Comparison of ENCODE assay signal across 8 cellular contexts in the genomic region with DNA sequence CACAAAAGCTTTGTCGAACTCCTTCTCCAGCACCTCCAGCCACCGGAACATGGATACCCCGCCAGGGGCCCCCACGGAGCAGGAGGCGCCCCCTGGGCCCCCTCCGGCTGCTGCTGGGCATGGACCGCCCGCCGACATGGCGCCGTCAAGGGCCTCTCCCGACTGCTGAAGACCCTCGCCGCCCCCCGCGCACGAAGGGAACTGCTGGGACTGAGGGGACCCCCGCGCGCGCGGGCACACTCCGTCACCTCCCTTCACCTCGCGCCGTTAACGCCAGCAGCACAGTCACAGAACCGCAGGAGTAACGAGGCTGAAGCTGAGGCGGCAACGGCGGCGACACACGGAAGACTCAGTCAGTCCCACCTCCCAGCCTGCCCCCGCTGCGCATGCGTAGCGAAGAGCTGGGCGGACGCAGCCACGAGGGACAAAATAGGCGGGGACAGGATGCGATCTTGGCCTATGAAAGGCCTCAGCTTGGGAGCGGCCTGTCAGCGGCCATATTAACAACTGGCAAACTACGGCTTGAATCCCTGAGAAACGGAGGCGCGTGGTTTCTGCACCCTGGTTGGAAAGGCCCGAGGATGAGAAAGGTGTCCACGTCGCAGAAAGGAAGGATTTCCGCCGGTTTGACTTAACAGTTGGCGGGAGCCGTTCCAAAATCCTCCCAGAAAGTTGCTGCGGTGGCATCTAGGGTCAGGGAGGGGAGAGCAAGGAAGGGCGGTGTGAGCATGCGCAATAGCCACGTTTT. TPM values are rescaled to one million over a fixed set of nuclear protein-coding genes. Genes with fewer than 3 reads are reported as not detected.
A peak's percentile ranks its signal among the peaks of the same experiment; 100 is the strongest.
DNase-seq lines count a peak whose midpoint lies in the region; ATAC-seq and TF ChIP-seq lines count a peak whose summit lies in the region.

TSS of gene GOPC (minus strand) at position 361 of the 748 bp plus-strand sequence. CDS start at position 138, 223 bp downstream.

- POLR2A ChIA-PET in OCI-LY7 (lab: Charles Lee): interaction anchor here (0.7 to 2.0 kb wide), 6 partner anchors 15 to 220 kb away, joined by 3 to 18 read pairs (median 4); no protein-coding TSS in a partner anchor

- H3K9me3 ChIP-seq in OCI-LY7 (ENCODE audit: low read length) (peaks cover 6% of the 10 kb centered on the region; the same call in 1 of the 2 replicates), mononuclear cell (ENCODE audit: low read depth, low read length) (no peaks in the 10 kb centered on the region)

- peak within 1 kb of the TSS; percentile 83 for H2AFZ ChIP-seq in OCI-LY7 (ENCODE audit: low read length)

- DNase-seq in DMS 273 treated with DMSO at 0.1 percent for 48 hours (lab: John Stamatoyannopoulos, UW): peak; percentile 95
- peak; percentile 88 for DNase-seq in HuH-7.5 (ENCODE audit: low spot score)
- DNase-seq in OCI-LY7 (ENCODE audit: low spot score): peak; percentile 98
- peak; percentile 90 for DNase-seq in activated T-cell treated with anti-CD3 and anti-CD28 coated beads for 24 hours (ENCODE audit: low read depth)
- peak; percentile 99 for DNase-seq in epithelial cell of esophagus (ENCODE audit: low read depth)
- DNase-seq in stimulated activated CD8-positive, alpha-beta memory T cell treated with anti-CD3 and anti-CD28 coated beads, Interleukin-4, amount 100 ng/mL, for 1 hour (ENCODE audit: low read depth in 2 of 2, low spot score in 1 of 2): peak; percentile 72 to 91

- H3K4me1 ChIP-seq in OCI-LY7 (ENCODE audit: insufficient read depth, low read length, poor library complexity, severe bottlenecking): peaks cover 36% of the 10 kb centered on the region
- peaks cover 23% of the 10 kb centered on the region for H3K4me1 ChIP-seq in mononuclear cell (ENCODE audit: insufficient read depth, low read length)

- CTCF ChIA-PET in OCI-LY7 (lab: Charles Lee; ENCODE audit: unreplicated experiment): interaction anchor here (1.4 to 2.7 kb wide), 2 partner anchors 8 to 13 kb away, joined by 4 to 7 read pairs; no protein-coding TSS in a partner anchor

- peak within 1 kb of the TSS; percentile 92 for H3K4me3 ChIP-seq in OCI-LY7 (ENCODE audit: low read depth, low read length, poor library complexity, severe bottlenecking)
- peak within 1 kb of the TSS; percentile 95 for H3K4me3 ChIP-seq in epithelial cell of esophagus (ENCODE audit: low read length)
- peak within 1 kb of the TSS; percentile 95 for H3K4me3 ChIP-seq in mononuclear cell (ENCODE audit: low read length)

- H3K9me2 ChIP-seq in OCI-LY7 (ENCODE audit: insufficient read depth, low read length): no peaks in the 10 kb centered on the region; the same call in 1 of the 2 replicates

- BruUV-seq in OCI-LY7 (replicated peaks; lab: Mats Ljungman, UMichigan): no TSS peak

- peak; percentile 91 for ATAC-seq in GM21526 (IDR thresholded peaks at IDR 0.05; ENCODE audit: low FRiP score, unreplicated experiment)

- peak within 1 kb of the TSS; percentile 53 for H3K27ac ChIP-seq in OCI-LY7 (ENCODE audit: low read depth, low read length, poor library complexity, severe bottlenecking)

- H3K27me3 ChIP-seq in mononuclear cell (ENCODE audit: insufficient read depth, low read length): no peaks in the 10 kb centered on the region

- peaks cover 9% of the 10 kb centered on the region; the same call in 1 of the 2 replicates for H4K20me1 ChIP-seq in OCI-LY7 (ENCODE audit: insufficient read depth, low read length)

- H3K36me3 ChIP-seq in OCI-LY7 (ENCODE audit: insufficient read depth, low read length): peaks cover 22% of the 10 kb centered on the region

- peak; percentile 51 for TF ChIP-seq CTCF in OCI-LY7 (conservative IDR thresholded peaks at IDR 0.05; ENCODE audit: low read length)
- TF ChIP-seq CTCF in epithelial cell of esophagus (IDR thresholded peaks at IDR 0.05; ENCODE audit: insufficient read depth, low read depth, low read length, missing control alignments): no peak

- intact Hi-C loops in OCI-LY7 (cut with micrococcal nuclease; ENCODE audit: unreplicated experiment): loop anchor here (2.0 kb wide), 1 partner anchor 72 kb away; the partner anchor contains the start of gene NUS1

- peaks cover 48% of the 10 kb centered on the region for H3K79me2 ChIP-seq in OCI-LY7 (ENCODE audit: insufficient read depth, low read depth, low read length)

- H3K4me2 ChIP-seq in OCI-LY7 (ENCODE audit: low read length): peak within 1 kb of the TSS; percentile 85

RNA-seq across cellular contexts. Expression of gene GOPC, which starts in this region (rescaled TPM):
- total RNA-seq in OCI-LY7 (2014; rRNA removed; shearing (Covaris generic)): 20.1 and 21.0 TPM in 2 replicates
- total RNA-seq in OCI-LY7 (2022) (29.1 and 30.1 TPM in 2 replicates), mononuclear cell (8.6 TPM)

Comparison
In these comparisons a context has a peak if more than half of its experiments do, and no peak if none do; other contexts are left out.
1. Peak in every context shown above with its lines: DNase-seq, ATAC-seq, H3K4me3 ChIP-seq and H3K27ac ChIP-seq.